ENCODE assay signal across 15 cellular contexts in genomic region chr5:126562823-126563222, GRCh38. TPM values are rescaled to one million over a fixed set of nuclear protein-coding genes. Genes with fewer than 3 reads are reported as not detected.
DNase-seq lines count a peak whose midpoint lies in the region; ATAC-seq and TF ChIP-seq lines count a peak whose summit lies in the region.
"Had no signal": no experiment of that assay in that cellular context is flagged by ENCODE, and none has a peak within 500 bp of the region (broad histone marks: within the 10 kb centered on the region; RNA-seq: fewer than 3 reads in every experiment).

No MANE protein-coding gene starts in this region.

- no peaks in the 10 kb centered on the region for H3K27me3 Mint-ChIP-seq in T-helper 2 cell treated with Interferon-gamma antibody and Interleukin-4, amounts not matched to agents 5 μg/mL and 100 μg/mL, for 36 hours (ENCODE audit: low read depth)
- H3K27me3 Mint-ChIP-seq: activated CD4-positive, alpha-beta memory T cell treated with anti-CD3 and anti-CD28 coated beads for 36 hours; activated naive CD8-positive, alpha-beta T cell had no signal

- TF ChIP-seq CTCF in GM12865 (IDR thresholded peaks at IDR 0.05; ENCODE audit: insufficient read depth, low read depth, low read length, missing control alignments) (no peak), esophagus muscularis mucosa (IDR thresholded peaks at IDR 0.05) (no peak)

- intact Hi-C loops in esophagus muscularis mucosa (cut with DNase I): no loop called here

- H3K36me3 ChIP-seq in esophagus muscularis mucosa: peaks cover 15 to 86% (median 36%) of the 10 kb centered on the region in 4 donors

- no peak overlapping the region for H3K27ac ChIP-seq in esophagus muscularis mucosa (replicated peaks in 1 of 4)
- H3K27ac ChIP-seq: A549, right atrium auricular region, testis had no signal

- 65% methylated on average over 2 of the region's 2 CpGs for WGBS in esophagus muscularis mucosa

- H3K4me1 ChIP-seq in esophagus muscularis mucosa: no peaks in the 10 kb centered on the region
- H3K4me1 ChIP-seq: A549, right atrium auricular region, testis had no signal

- H3K9me3 ChIP-seq in esophagus muscularis mucosa: no peaks in the 10 kb centered on the region
- H3K9me3 ChIP-seq: A549, right atrium auricular region, testis had no signal

- DNase-seq in GM12865 (ENCODE audit: low read depth) (peak; percentile 37), NCI-H1436 treated with DMSO at 0.1 percent for 48 hours (lab: John Stamatoyannopoulos, UW) (no peak), esophagus muscularis mucosa (ENCODE audit: extremely low spot score) (no peak), NCI-H524 (lab: John Stamatoyannopoulos, UW) (no peak)
- DNase-seq in T-helper 2 cell treated with Interferon-gamma antibody and Interleukin-4, amounts not matched to agents 5 μg/mL and 100 μg/mL, for 36 hours (ENCODE audit: low spot score): no peak
- DNase-seq: activated CD4-positive, alpha-beta memory T cell treated with anti-CD3 and anti-CD28 coated beads for 36 hours; midbrain; NCI-H1092; testis had no signal

- ATAC-seq in GM19395 (IDR thresholded peaks at IDR 0.05; ENCODE audit: unreplicated experiment): peak; percentile 95
- ATAC-seq in HG02678 (IDR thresholded peaks at IDR 0.05; ENCODE audit: unreplicated experiment): peak; percentile 87
- peak; percentile 88 for ATAC-seq in HG03342 (IDR thresholded peaks at IDR 0.05; ENCODE audit: unreplicated experiment)

- H3K4me3 Mint-ChIP-seq in T-helper 2 cell treated with Interferon-gamma antibody and Interleukin-4, amounts not matched to agents 5 μg/mL and 100 μg/mL, for 36 hours: no peak overlapping the region
- H3K4me3 Mint-ChIP-seq: activated CD4-positive, alpha-beta memory T cell treated with anti-CD3 and anti-CD28 coated beads for 36 hours; activated naive CD8-positive, alpha-beta T cell had no signal

- no peaks in the 10 kb centered on the region for H3K9me3 Mint-ChIP-seq in T-helper 2 cell treated with Interferon-gamma antibody and Interleukin-4, amounts not matched to agents 5 μg/mL and 100 μg/mL, for 36 hours
- H3K9me3 Mint-ChIP-seq: activated CD4-positive, alpha-beta memory T cell treated with anti-CD3 and anti-CD28 coated beads for 36 hours had no signal

- no peak for TF ChIP-seq POLR2A in esophagus muscularis mucosa (IDR thresholded peaks at IDR 0.05; ENCODE audit: low read depth)

- H3K27me3 ChIP-seq in esophagus muscularis mucosa: no peaks in the 10 kb centered on the region
- H3K27me3 ChIP-seq: right atrium auricular region, testis had no signal

- no peaks in the 10 kb centered on the region for H3K4me1 Mint-ChIP-seq in T-helper 2 cell treated with Interferon-gamma antibody and Interleukin-4, amounts not matched to agents 5 μg/mL and 100 μg/mL, for 36 hours (ENCODE audit: low read depth)

- no peak for TF ChIP-seq EP300 in esophagus muscularis mucosa (IDR thresholded peaks at IDR 0.05)

- H3K4me3 ChIP-seq in GM12865 (ENCODE audit: low read depth, low read length): no peak overlapping the region
- no peak overlapping the region for H3K4me3 ChIP-seq in esophagus muscularis mucosa
- H3K4me3 ChIP-seq: A549, right atrium auricular region, testis had no signal

- H3K36me3 Mint-ChIP-seq in T-helper 2 cell treated with Interferon-gamma antibody and Interleukin-4, amounts not matched to agents 5 μg/mL and 100 μg/mL, for 36 hours (ENCODE audit: low read depth): no peaks in the 10 kb centered on the region
- H3K36me3 Mint-ChIP-seq: activated CD4-positive, alpha-beta memory T cell treated with anti-CD3 and anti-CD28 coated beads for 36 hours; activated naive CD8-positive, alpha-beta T cell had no signal

- H3K27ac Mint-ChIP-seq in T-helper 2 cell treated with Interferon-gamma antibody and Interleukin-4, amounts not matched to agents 5 μg/mL and 100 μg/mL, for 36 hours: no peak overlapping the region
- H3K27ac Mint-ChIP-seq: activated CD4-positive, alpha-beta memory T cell treated with anti-CD3 and anti-CD28 coated beads for 36 hours; activated naive CD8-positive, alpha-beta T cell had no signal

RNA-seq across cellular contexts. Expression of gene ALDH7A1, which starts 32.2 kb away (rescaled TPM):
- 10 to 100 TPM; 14.9 to 17.7 (median 15.5) TPM for total RNA-seq in esophagus muscularis mucosa

RNA-seq across cellular contexts. Expression of gene PHAX, which starts 37.9 kb away (rescaled TPM):
- total RNA-seq in esophagus muscularis mucosa: 10 to 100 TPM; 37.8 to 49.0 (median 42.9) TPM
